8 cellular contexts compared by ENCODE assay signal in the genomic region with DNA sequence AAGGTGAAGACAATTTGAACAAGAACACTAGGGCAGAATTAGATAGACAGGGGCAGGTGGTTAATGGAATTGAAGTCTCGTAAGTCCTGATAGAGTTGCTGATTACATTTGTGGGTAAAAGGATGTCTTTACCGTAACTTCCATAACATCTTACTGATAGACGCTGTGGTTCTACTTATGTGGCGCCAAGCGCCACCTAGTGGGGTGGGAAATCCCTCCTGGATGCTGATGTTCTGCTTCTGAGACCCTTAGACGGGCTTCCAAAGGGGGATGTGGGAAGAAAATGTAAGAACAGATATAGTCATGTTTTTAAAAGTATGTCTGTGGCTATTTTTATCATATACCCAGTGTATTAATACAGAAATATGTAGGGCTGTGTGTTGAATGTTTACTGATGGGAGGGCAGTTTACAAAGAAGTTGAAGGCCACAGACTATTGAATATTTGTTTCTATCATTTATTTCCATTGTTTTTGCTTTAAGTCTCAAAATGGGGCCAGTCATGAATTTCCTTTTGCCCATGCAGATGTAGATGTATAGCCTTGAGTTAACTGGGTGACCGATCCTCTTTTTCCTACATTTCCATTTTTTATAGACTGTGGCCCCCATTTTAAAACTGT. TPM values are rescaled to one million over a fixed set of nuclear protein-coding genes. Genes with fewer than 3 reads are reported as not detected.
DNase-seq lines count a peak whose midpoint lies in the region; ATAC-seq and TF ChIP-seq lines count a peak whose summit lies in the region.

No MANE protein-coding gene starts in this region.

- no peaks in the 10 kb centered on the region for H3K79me2 ChIP-seq in SK-N-SH (ENCODE audit: insufficient read depth)

- TF ChIP-seq CTCF in SK-N-SH (IDR thresholded peaks at IDR 0.05): peak; percentile 78
- peak; percentile 58 for TF ChIP-seq CTCF in astrocyte of the cerebellum (IDR thresholded peaks at IDR 0.05; ENCODE audit: low read depth, low read length, missing control alignments)
- TF ChIP-seq CTCF in kidney epithelial cell (IDR thresholded peaks at IDR 0.05; ENCODE audit: insufficient read depth, low read length, poor library complexity, severe bottlenecking): peak; percentile 75

- no peak overlapping the region for H3K9ac ChIP-seq in SK-N-SH

- H3K9me3 ChIP-seq in SK-N-SH: no peaks in the 10 kb centered on the region

- no peaks in the 10 kb centered on the region for H3K4me1 ChIP-seq in SK-N-SH (ENCODE audit: control insufficient read depth in 1 of 2, insufficient read depth in 2 of 2, low read depth in 1 of 2, low read length in 1 of 2)

- no peaks in the 10 kb centered on the region for H4K20me1 ChIP-seq in SK-N-SH (ENCODE audit: insufficient read depth)

- H3K27me3 ChIP-seq in SK-N-SH (ENCODE audit: insufficient read depth) (peaks cover 27% of the 10 kb centered on the region; the same call in 1 of the 2 replicates), kidney epithelial cell (ENCODE audit: control insufficient read depth, insufficient read depth, low read length) (no peaks in the 10 kb centered on the region)

- TF ChIP-seq RAD21 in SK-N-SH (IDR thresholded peaks at IDR 0.05; ENCODE audit: low read length): peak; percentile 74

- no peak for TF ChIP-seq EP300 in SK-N-SH (IDR thresholded peaks at IDR 0.05; ENCODE audit: borderline replicate concordance in 1 of 2, low read depth in 1 of 2, low read length in 1 of 2)

- H3K36me3 ChIP-seq in SK-N-SH (replicated peaks in 1 of 2; ENCODE audit: control insufficient read depth in 1 of 2, insufficient read depth in 2 of 2, low read length in 1 of 2) (no peaks in the 10 kb centered on the region), kidney epithelial cell (ENCODE audit: control insufficient read depth, insufficient read depth, low read length) (no peaks in the 10 kb centered on the region)

- peak; percentile 28 for DNase-seq in AG08395 (ENCODE audit: low spot score)
- DNase-seq in GM19240 (ENCODE audit: insufficient read length, low spot score): peak; percentile 23
- peak; percentile 50 for DNase-seq in SK-N-SH
- DNase-seq in astrocyte of the cerebellum (ENCODE audit: low read depth): no peak
- DNase-seq in kidney epithelial cell (ENCODE audit: low read depth): no peak
- DNase-seq in stimulated activated CD8-positive, alpha-beta memory T cell treated with anti-CD3 and anti-CD28 coated beads, Interleukin-7, amount 100 ng/mL, for 24 hours (ENCODE audit: low read depth): peak; percentile 4
- no peak for DNase-seq in OCI-M2 (lab: John Stamatoyannopoulos, UW; ENCODE audit: unreplicated experiment)

- POLR2A ChIA-PET in SK-N-SH (lab: Yijun Ruan, JAX): no interaction called here

- no peaks in the 10 kb centered on the region for H3F3A ChIP-seq in SK-N-SH (replicated peaks; ENCODE audit: insufficient read depth)

- H3K27ac ChIP-seq in SK-N-SH (ENCODE audit: low read depth in 2 of 2, low read length in 1 of 2): no peak overlapping the region

- no peak overlapping the region for H3K4me2 ChIP-seq in SK-N-SH

- in situ Hi-C loops in astrocyte of the cerebellum (cut with HindIII; ENCODE audit: low sequenced_read_pairs): no loop called here

- CTCF ChIA-PET in SK-N-SH (lab: Yijun Ruan, JAX): interaction anchor here (0.8 to 8.1 kb wide), 7 partner anchors 9 to 116 kb away, joined by 3 to 56 read pairs (median 4); no protein-coding TSS in a partner anchor

- 17% methylated on average over 7 of the region's 7 CpGs for WGBS in SK-N-SH (ENCODE audit: low lambda C conversion rate)

- no peak for ATAC-seq in HG03025 (IDR thresholded peaks at IDR 0.05; ENCODE audit: low FRiP score, unreplicated experiment)

- H3K4me3 ChIP-seq in SK-N-SH (ENCODE audit: low read depth in 2 of 2, low read length in 1 of 2) (no peak overlapping the region), astrocyte of the cerebellum (ENCODE audit: low read depth, low read length) (no peak overlapping the region), kidney epithelial cell (ENCODE audit: low read depth, low read length) (no peak overlapping the region)

- H2AFZ ChIP-seq in SK-N-SH (ENCODE audit: low read depth): no peak overlapping the region

- H3K9me2 ChIP-seq in SK-N-SH: no peaks in the 10 kb centered on the region; the same call in 1 of the 2 replicates

TF ChIP-seq in SK-N-SH, 30 proteins besides CTCF, POLR2A, EP300 and RAD21:
- TF ChIP-seq RXRA (IDR thresholded peaks at IDR 0.05; ENCODE audit: borderline replicate concordance, low read depth) (no peak), CHD2 (IDR thresholded peaks at IDR 0.05; ENCODE audit: low read length, partially characterized antibody) (no peak), SMC3 (IDR thresholded peaks at IDR 0.05; ENCODE audit: low read depth, low read length) (peak; percentile 74), FOSL2 (IDR thresholded peaks at IDR 0.05; ENCODE audit: borderline replicate concordance, low read depth) (no peak)

RNA-seq across cellular contexts. Expression of gene TLR8, which starts 12.2 kb away (rescaled TPM):
- not detected in 2 replicates for polyA plus RNA-seq in SK-N-SH (2012; rRNA removed)
- polyA plus RNA-seq in SK-N-SH (2012; cell fraction: cytosol; rRNA removed): not detected in 2 replicates
- not detected in 2 replicates for polyA plus RNA-seq in SK-N-SH (2012; cell fraction: nucleus; rRNA removed)
- total RNA-seq in kidney epithelial cell: not detected in 2 replicates

RNA-seq across cellular contexts. Expression of gene TLR7, which starts 27.3 kb away (rescaled TPM):
- polyA plus RNA-seq in SK-N-SH (2012; rRNA removed): not detected in 2 replicates
- not detected in 2 replicates for polyA plus RNA-seq in SK-N-SH (2012; cell fraction: cytosol; rRNA removed)
- not detected in 2 replicates for polyA plus RNA-seq in SK-N-SH (2012; cell fraction: nucleus; rRNA removed)
- total RNA-seq in kidney epithelial cell: not detected in 2 replicates

Comparison
In these comparisons a context has a peak if more than half of its experiments do, and no peak if none do; other contexts are left out.
1. DNase-seq: peak in AG08395 (single experiment), GM19240 (single experiment), SK-N-SH (single experiment) and stimulated activated CD8-positive, alpha-beta memory T cell treated with anti-CD3 and anti-CD28 coated beads, Interleukin-7, amount 100 ng/mL, for 24 hours (single experiment); none in astrocyte of the cerebellum (single experiment), kidney epithelial cell (single experiment) and OCI-M2 (single experiment).
2. Peak in every context shown above with its lines, with median percentiles within 50 percentile points of each other: CTCF ChIP-seq.